ENCODE assay signal across 1 cellular context in the genomic region with DNA sequence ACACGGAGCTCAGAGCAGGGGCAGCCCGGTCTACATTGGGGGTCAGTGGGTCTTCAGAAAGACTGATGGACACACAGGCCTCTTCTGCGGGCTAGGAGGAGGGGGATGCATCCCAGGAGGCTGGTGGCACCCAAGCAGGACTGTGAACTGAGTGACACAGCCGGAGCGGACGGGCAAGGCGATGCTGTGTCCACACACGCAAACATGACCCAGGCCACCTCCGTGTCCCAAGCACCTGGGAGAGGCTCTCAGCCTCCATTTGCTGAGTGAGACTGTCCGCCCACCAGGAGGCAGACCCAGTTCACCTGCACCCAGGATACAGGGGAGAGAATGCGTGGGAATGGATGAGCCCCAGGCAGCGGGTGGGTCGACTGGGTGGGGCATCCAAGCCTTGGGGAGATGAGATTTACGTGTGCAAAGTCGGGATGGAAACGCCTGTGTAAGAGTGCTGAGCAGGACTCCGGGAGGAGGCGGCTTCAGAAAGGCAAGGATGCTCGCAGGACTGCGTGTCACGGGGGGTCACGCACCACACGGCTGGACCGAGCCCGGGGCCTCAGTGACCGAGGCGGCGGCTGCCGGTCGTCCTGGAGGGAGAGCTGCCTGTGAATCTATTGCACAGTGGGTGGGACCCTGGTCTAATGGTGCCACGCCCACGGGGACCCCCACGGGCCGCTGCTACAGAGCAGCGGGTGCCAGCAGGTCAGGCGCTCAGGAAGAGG.
TF ChIP-seq lines count a peak whose summit lies in the region.

No MANE protein-coding gene starts in this region.

TF ChIP-seq in H1, 55 proteins besides CTCF, POLR2A, EP300 and RAD21 (continued from another document):
- TF ChIP-seq, protein P1, sequence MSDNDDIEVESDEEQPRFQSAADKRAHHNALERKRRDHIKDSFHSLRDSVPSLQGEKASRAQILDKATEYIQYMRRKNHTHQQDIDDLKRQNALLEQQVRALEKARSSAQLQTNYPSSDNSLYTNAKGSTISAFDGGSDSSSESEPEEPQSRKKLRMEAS (IDR thresholded peaks at IDR 0.05), result no peak
- no peak for TF ChIP-seq YY1 (IDR thresholded peaks at IDR 0.05; ENCODE audit: low read depth, low read length)
